ENCODE assay signal across 12 cellular contexts in genomic region chr1:205442051-205442721, GRCh38. TPM values are rescaled to one million over a fixed set of nuclear protein-coding genes. Genes with fewer than 3 reads are reported as not detected.
A peak's percentile ranks its signal among the peaks of the same experiment; 100 is the strongest.
DNase-seq lines count a peak whose midpoint lies in the region; ATAC-seq, FAIRE-seq and TF ChIP-seq lines count a peak whose summit lies in the region.
"Had no signal": no experiment of that assay in that cellular context is flagged by ENCODE, and none has a peak within 500 bp of the region (broad histone marks: within the 10 kb centered on the region; RNA-seq: fewer than 3 reads in every experiment).

No MANE protein-coding gene starts in this region.

- H3K27ac Mint-ChIP-seq in WTC11: peak overlapping the region; percentile 51

- no peaks in the 10 kb centered on the region for H3K9me3 Mint-ChIP-seq in WTC11

- no peak for TF ChIP-seq CTCF in A549 (IDR thresholded peaks at IDR 0.05)
- no peak for TF ChIP-seq CTCF in WTC11 (IDR thresholded peaks at IDR 0.05)
- TF ChIP-seq CTCF in GM20000 (IDR thresholded peaks at IDR 0.05; ENCODE audit: extremely low read depth, missing control alignments): no peak

- H3K79me1 ChIP-seq in mesendoderm (ENCODE audit: low read length): peaks cover 10% of the 10 kb centered on the region

- H2BK120ac ChIP-seq in mesendoderm (ENCODE audit: low read depth, low read length): no peak overlapping the region

- H3K4me3 Mint-ChIP-seq in WTC11: peak overlapping the region; percentile 17

- no peak overlapping the region for H3K4ac ChIP-seq in mesendoderm (ENCODE audit: low read depth, low read length)

- no peak for FAIRE-seq in A549 (lab: Jason Lieb, UNC)
- FAIRE-seq: bronchial epithelial cell, GM18507 had no signal

- CTCF ChIA-PET in A549 (lab: Yijun Ruan, JAX): interaction anchor here (1.2 to 11.2 kb wide), 8 partner anchors 12 to 99 kb away, joined by 3 to 93 read pairs (median 4); no protein-coding TSS in a partner anchor
- CTCF ChIA-PET in WTC11 (lab: Charles Lee): interaction anchor here (1.0 to 10.6 kb wide), 9 partner anchors 11 to 169 kb away, joined by 3 to 210 read pairs (median 18); partner anchors contain the start of gene BLACAT1

- H2BK15ac ChIP-seq in mesendoderm (replicated peaks; ENCODE audit: low read depth): no peak overlapping the region

- H3K4me2 ChIP-seq in A549 (peak overlapping the region; percentile 33; the same call in 1 of the 3 replicates), mesendoderm (ENCODE audit: low read length) (no peak overlapping the region)
- H3K4me2 ChIP-seq: SK-N-SH had no signal

- H3K36me3 Mint-ChIP-seq in WTC11: no peaks in the 10 kb centered on the region

- H3K56ac ChIP-seq in mesendoderm (ENCODE audit: low read length): peak overlapping the region; percentile 78

- H3K9me3 ChIP-seq in A549: no peaks in the 10 kb centered on the region
- H3K9me3 ChIP-seq: gastroesophageal sphincter, SK-N-SH had no signal

- WGBS in A549 (ENCODE audit: missing lambda C conversion rate): 73% methylated on average over 12 of the region's 12 CpGs
- WGBS in mesendoderm (ENCODE audit: extremely low coverage, insufficient coverage, low lambda C conversion rate): no CpG with 5 or more reads among the region's 12 CpGs

- peak overlapping the region; percentile 22 for H2BK5ac ChIP-seq in mesendoderm (ENCODE audit: low read length)

- H3K4me3 ChIP-seq in A549 (no peak overlapping the region), H7 (ENCODE audit: insufficient read depth, low read depth, low read length) (no peak overlapping the region), mesendoderm (ENCODE audit: low read length) (no peak overlapping the region)
- H3K4me3 ChIP-seq: gastroesophageal sphincter had no signal

- no peak overlapping the region for H4K8ac ChIP-seq in mesendoderm (ENCODE audit: low read depth, low read length)

- peaks cover 12% of the 10 kb centered on the region for H3K27me3 Mint-ChIP-seq in WTC11 (ENCODE audit: low read depth)

- no peak for TF ChIP-seq EP300 in A549 (IDR thresholded peaks at IDR 0.05)

- H3K4me1 ChIP-seq in A549: peaks cover 16% of the 10 kb centered on the region
- peaks cover 42% of the 10 kb centered on the region for H3K4me1 ChIP-seq in mesendoderm (ENCODE audit: control insufficient read depth, low read depth, low read length)

- H4K5ac ChIP-seq in mesendoderm (ENCODE audit: low read length): no peak overlapping the region

- TF ChIP-seq RAD21 in A549 (conservative IDR thresholded peaks at IDR 0.05 in 1 of 2, IDR thresholded peaks at IDR 0.05 in 1 of 2): no peak

- H3K27me3 ChIP-seq in H7 (ENCODE audit: control insufficient read depth, insufficient read depth, low read length) (no peaks in the 10 kb centered on the region), mesendoderm (ENCODE audit: insufficient read depth, low read length, poor library complexity) (no peaks in the 10 kb centered on the region)
- H3K27me3 ChIP-seq: gastroesophageal sphincter had no signal

- TF ChIP-seq POLR2A in A549 (IDR thresholded peaks at IDR 0.05; ENCODE audit: low read length): no peak
- TF ChIP-seq POLR2A in GM18505 (IDR thresholded peaks at IDR 0.05; ENCODE audit: borderline replicate concordance, extremely low read depth, insufficient read depth, insufficient read length): no peak

- no peak overlapping the region for H3K23ac ChIP-seq in mesendoderm (ENCODE audit: low read length)

- POLR2A ChIA-PET in A549 (lab: Yijun Ruan, JAX) (no interaction called here), WTC11 (lab: Charles Lee) (interaction anchor here (1.0 to 2.5 kb wide), 4 partner anchors 9 to 44 kb away, joined by 4 to 15 read pairs (median 10); partner anchors contain the start of gene BLACAT1)

- H3K9ac ChIP-seq in mesendoderm (ENCODE audit: low read length): peak overlapping the region; percentile 47
- H3K9ac ChIP-seq: SK-N-SH had no signal

- ATAC-seq in A549: no peak
- no peak for ATAC-seq in WTC11
- no peak for ATAC-seq in GM21423 (IDR thresholded peaks at IDR 0.05; ENCODE audit: unreplicated experiment)
- ATAC-seq in GM18505 (IDR thresholded peaks at IDR 0.05; ENCODE audit: unreplicated experiment): no peak
- ATAC-seq: gastroesophageal sphincter had no signal

- H3K4me1 Mint-ChIP-seq in WTC11: peaks cover 94% of the 10 kb centered on the region

- H2AK5ac ChIP-seq in mesendoderm (ENCODE audit: low read length): peak overlapping the region; percentile 74

- H3K18ac ChIP-seq in mesendoderm (ENCODE audit: low read length): no peak overlapping the region

- H3K27ac ChIP-seq in A549: no peak overlapping the region
- H3K27ac ChIP-seq in mesendoderm (ENCODE audit: low read depth, low read length): peak overlapping the region; percentile 93

- H3K36me3 ChIP-seq in H7 (replicated peaks; ENCODE audit: control insufficient read depth, insufficient read depth, low read length) (no peaks in the 10 kb centered on the region), mesendoderm (ENCODE audit: control insufficient read depth, insufficient read depth, low read length) (peaks cover 3% of the 10 kb centered on the region)
- H3K36me3 ChIP-seq: gastroesophageal sphincter had no signal

- peaks cover 3% of the 10 kb centered on the region for H3K79me2 ChIP-seq in mesendoderm (ENCODE audit: control insufficient read depth, insufficient read depth, low read length)

- DNase-seq in A549 (ENCODE audit: low read depth in 1 of 2, low spot score in 1 of 2): no peak
- peak; percentile 42 for DNase-seq in H7
- DNase-seq in WTC11 (ENCODE audit: low spot score): no peak
- DNase-seq in mesendoderm: no peak
- no peak for DNase-seq in activated CD8-positive, alpha-beta memory T cell treated with anti-CD3 and anti-CD28 coated beads for 24 hours
- no peak for DNase-seq in GM20000 (ENCODE audit: low spot score)
- DNase-seq: SK-N-SH had no signal

TF ChIP-seq in A549, 52 proteins besides CTCF, POLR2A, EP300 and RAD21 (continues in another document):
- TF ChIP-seq MAZ (IDR thresholded peaks at IDR 0.05; ENCODE audit: borderline replicate concordance, low read depth, low read length): no peak
- no peak for TF ChIP-seq RNF2 (IDR thresholded peaks at IDR 0.05; ENCODE audit: borderline replicate concordance, low read depth)
- TF ChIP-seq PBX3 (IDR thresholded peaks at IDR 0.05): no peak
- TF ChIP-seq TFCP2L1 (CRISPR knock-in tag; IDR thresholded peaks at IDR 0.05): no peak

TF ChIP-seq in WTC11, 78 proteins besides CTCF, POLR2A, EP300 and RAD21:
- 0 out of 2 replicates have a peak, but pooled peaks have one; percentile 21 for TF ChIP-seq ZNF281 (CRISPR knock-in tag; IDR thresholded peaks at IDR 0.05)
- TF ChIP-seq ZBTB21 (CRISPR knock-in tag; IDR thresholded peaks at IDR 0.05; ENCODE audit: borderline replicate concordance): no peak

RNA-seq across cellular contexts. Expression of gene BLACAT1, which starts 13.7 kb away (rescaled TPM):
- polyA plus RNA-seq in A549 (2011; rRNA removed) (0.09 and 0.16 TPM in 2 replicates), A549 (2017; fragmentation: RNase III; extraction: RNeasy Plus Mini Kit Qiagen cat#74134 plus additional on column Dnase treatment) (0.04 TPM in 1 of 3 replicates, not detected in the others)
- polyA plus RNA-seq in A549 (2012; cell fraction: cytosol; rRNA removed): 0.01 TPM in 1 of 2 replicates, not detected in the other
- polyA plus RNA-seq in A549 (2012; cell fraction: nucleus; rRNA removed): not detected in 2 replicates
- 0.34 and 0.66 TPM in 2 replicates for polyA minus RNA-seq in A549 (2011; rRNA and poly(A)+ RNA removed)
- total RNA-seq in H7 (2014; rRNA removed; shearing (Covaris generic)): 6.7 and 9.0 TPM in 2 replicates
- total RNA-seq in WTC11 (2021): 5.2 to 9.8 TPM (median 5.3 TPM) in 3 replicates
- polyA plus RNA-seq in mesendoderm (2013, experiment 1 of 2): 2.8 TPM
- polyA plus RNA-seq in mesendoderm (2013, experiment 2 of 2): 2.7 TPM
- total RNA-seq: gastroesophageal sphincter had no signal
- polyA plus RNA-seq: SK-N-SH had no signal

RNA-seq across cellular contexts. Expression of gene LEMD1, which starts 20.3 kb away (rescaled TPM):
- polyA plus RNA-seq in A549 (2011; rRNA removed) (0.14 and 0.36 TPM in 2 replicates), A549 (2017; fragmentation: RNase III; extraction: RNeasy Plus Mini Kit Qiagen cat#74134 plus additional on column Dnase treatment) (0.18 to 0.26 TPM in 2 of 3 replicates, not detected in the other)
- not detected in 2 replicates for polyA plus RNA-seq in A549 (2012; cell fraction: cytosol; rRNA removed)
- not detected in 2 replicates for polyA plus RNA-seq in A549 (2012; cell fraction: nucleus; rRNA removed)
- not detected in 2 replicates for polyA minus RNA-seq in A549 (2011; rRNA and poly(A)+ RNA removed)
- total RNA-seq in H7 (2014; rRNA removed; shearing (Covaris generic)): 19.4 and 25.1 TPM in 2 replicates
- 14.7 to 26.3 TPM (median 15.3 TPM) in 3 replicates for total RNA-seq in WTC11 (2021)
- 4.3 TPM for polyA plus RNA-seq in mesendoderm (2013, experiment 1 of 2)
- 4.4 TPM for polyA plus RNA-seq in mesendoderm (2013, experiment 2 of 2)
- total RNA-seq: gastroesophageal sphincter had no signal
- polyA plus RNA-seq: SK-N-SH had no signal
